Comparison of ENCODE assay signal across 12 cellular contexts in the genomic region with DNA sequence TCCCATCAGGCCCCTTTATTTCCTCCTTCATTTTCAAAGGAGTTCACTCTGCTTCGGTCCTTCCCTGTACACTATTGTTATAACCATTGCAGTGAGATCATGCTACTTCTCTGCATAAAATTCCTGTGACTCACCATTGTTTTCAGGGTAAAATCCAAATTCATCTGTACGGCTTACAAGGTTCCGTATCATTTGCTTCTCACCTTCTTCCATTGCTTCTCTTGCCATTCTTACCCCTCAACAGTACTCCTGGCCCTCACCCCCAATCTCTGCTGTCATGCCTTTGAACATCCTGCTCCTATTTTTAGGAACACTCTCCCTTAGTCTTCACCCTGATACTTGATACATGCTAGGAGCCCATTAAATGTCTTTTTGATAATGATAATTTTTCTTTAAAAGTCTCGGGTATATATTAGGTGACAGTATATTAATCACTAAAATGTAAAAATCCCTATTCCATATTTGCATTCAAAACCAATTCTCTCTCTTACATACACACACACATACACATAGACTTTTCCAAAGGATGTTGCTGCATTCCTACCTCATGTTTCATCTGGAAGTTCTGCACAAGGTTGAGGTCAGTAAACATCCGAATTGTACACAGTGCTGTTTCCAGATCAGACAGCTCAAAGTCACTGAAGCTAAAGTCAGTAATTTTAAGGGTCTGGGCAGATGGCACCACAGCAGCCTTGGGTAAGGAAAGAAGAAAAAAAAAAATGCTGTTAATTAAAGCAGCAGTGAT.
A peak's percentile ranks its signal among the peaks of the same experiment; 100 is the strongest.
DNase-seq lines count a peak whose midpoint lies in the region; ATAC-seq and TF ChIP-seq lines count a peak whose summit lies in the region.
"Had no signal": no experiment of that assay in that cellular context is flagged by ENCODE, and none has a peak within 500 bp of the region (broad histone marks: within the 10 kb centered on the region; RNA-seq: fewer than 3 reads in every experiment).

No MANE protein-coding gene starts in this region.

- no peaks in the 10 kb centered on the region for H3K27me3 ChIP-seq in muscle layer of colon (ENCODE audit: control insufficient read depth in 1 of 2, insufficient read depth in 2 of 2, low read length in 2 of 2)
- H3K27me3 ChIP-seq: BLaER1 treated with 17β-estradiol and CSF1 and Interleukin-3, amounts not matched to agents 10 nM and 100 nM; Peyer's patch had no signal

- TF ChIP-seq CTCF in endothelial cell (IDR thresholded peaks at IDR 0.05; ENCODE audit: unreplicated experiment): no peak

- no peaks in the 10 kb centered on the region for H3K9me3 Mint-ChIP-seq in endothelial cell (ENCODE audit: unreplicated experiment)

- no peak for ATAC-seq in HG02884 (IDR thresholded peaks at IDR 0.05; ENCODE audit: unreplicated experiment)
- no peak for ATAC-seq in HG02840 (IDR thresholded peaks at IDR 0.05; ENCODE audit: low FRiP score, unreplicated experiment)

- H3K4me1 Mint-ChIP-seq in endothelial cell (ENCODE audit: unreplicated experiment): peaks cover 29% of the 10 kb centered on the region

- DNase-seq in ACHN (peak; percentile 63), NCI-H226 (peak; percentile 80), endothelial cell (ENCODE audit: low spot score) (no peak), NCI-H1436 treated with DMSO at 0.1 percent for 48 hours (lab: John Stamatoyannopoulos, UW) (no peak), DMS53 treated with DMSO at 0.1 percent for 48 hours (lab: John Stamatoyannopoulos, UW; ENCODE audit: unreplicated experiment) (no peak)
- DNase-seq: mesendoderm, NCI-H2081, Peyer's patch had no signal

- peak overlapping the region; percentile 33 for H3K27ac Mint-ChIP-seq in endothelial cell (ENCODE audit: unreplicated experiment)

- no peak overlapping the region for H3K4me3 Mint-ChIP-seq in endothelial cell (ENCODE audit: unreplicated experiment)

- peak overlapping the region; percentile 27 for H3K27ac ChIP-seq in muscle layer of colon (ENCODE audit: low read depth, low read length)
- H3K27ac ChIP-seq: BLaER1 treated with 17β-estradiol and CSF1 and Interleukin-3, amounts not matched to agents 10 nM and 100 nM had no signal

- H3K36me3 Mint-ChIP-seq in endothelial cell (ENCODE audit: low read depth, unreplicated experiment): no peaks in the 10 kb centered on the region

- H3K4me3 ChIP-seq in muscle layer of colon (ENCODE audit: low read depth in 1 of 2, low read length in 2 of 2): no peak overlapping the region
- H3K4me3 ChIP-seq: BLaER1 treated with 17β-estradiol and CSF1 and Interleukin-3, amounts not matched to agents 10 nM and 100 nM; Peyer's patch had no signal

- peaks cover 19% of the 10 kb centered on the region for H3K36me3 ChIP-seq in muscle layer of colon (ENCODE audit: insufficient read depth, low read length)

- H3K4me1 ChIP-seq in muscle layer of colon (ENCODE audit: insufficient read depth, low read length): peaks cover 25% of the 10 kb centered on the region
- H3K4me1 ChIP-seq: BLaER1 treated with 17β-estradiol and CSF1 and Interleukin-3, amounts not matched to agents 10 nM and 100 nM had no signal

- in situ Hi-C loops in ACHN (cut with HindIII; ENCODE audit: low pct_ligation_motif_present, low pct_unique_long_range_greater_than_20kb, low sequenced_read_pairs): no loop called here

- no peaks in the 10 kb centered on the region for H3K9me3 ChIP-seq in muscle layer of colon (ENCODE audit: low read length)
- H3K9me3 ChIP-seq: BLaER1 treated with 17β-estradiol and CSF1 and Interleukin-3, amounts not matched to agents 10 nM and 100 nM; Peyer's patch had no signal

- no peak overlapping the region for H3K9ac ChIP-seq in muscle layer of colon (ENCODE audit: low read length)
- H3K9ac ChIP-seq: BLaER1 treated with 17β-estradiol and CSF1 and Interleukin-3, amounts not matched to agents 10 nM and 100 nM had no signal

- H3K27me3 Mint-ChIP-seq in endothelial cell (ENCODE audit: unreplicated experiment): no peaks in the 10 kb centered on the region

Comparison
In these comparisons a context has a peak if more than half of its experiments do, and no peak if none do; other contexts are left out.
1. DNase-seq: peak in ACHN (single experiment) and NCI-H226 (single experiment); none in endothelial cell (single experiment), NCI-H1436 treated with DMSO at 0.1 percent for 48 hours (single experiment) and DMS53 treated with DMSO at 0.1 percent for 48 hours (single experiment).